In genomic region chr12:113528606-113529005, GRCh38 we compare ENCODE assay signal across 18 cellular contexts. TPM values are rescaled to one million over a fixed set of nuclear protein-coding genes. Genes with fewer than 3 reads are reported as not detected.
DNase-seq lines count a peak whose midpoint lies in the region; ATAC-seq, FAIRE-seq and TF ChIP-seq lines count a peak whose summit lies in the region.
"Had no signal": no experiment of that assay in that cellular context is flagged by ENCODE, and none has a peak within 500 bp of the region (broad histone marks: within the 10 kb centered on the region; RNA-seq: fewer than 3 reads in every experiment).

No MANE protein-coding gene starts in this region.

- intact Hi-C loops in kidney (cut with DNase I) = no loop called here

- peak overlapping the region; percentile 63 for H2BK15ac ChIP-seq in neuronal stem cell (ENCODE audit: low read length)

- no peak overlapping the region for H3K4me3 Mint-ChIP-seq in WTC11
- H3K4me3 Mint-ChIP-seq: CD8-positive, alpha-beta memory T cell; HFFc6 had no signal

- peaks cover 14% of the 10 kb centered on the region for H3K27me3 Mint-ChIP-seq in WTC11 (ENCODE audit: low read depth)

- peak overlapping the region; percentile 50 for H2BK120ac ChIP-seq in neuronal stem cell (ENCODE audit: low read depth, low read length)

- H3K4me1 ChIP-seq in neuronal stem cell (ENCODE audit: control insufficient read depth in 2 of 2, insufficient read depth in 1 of 2, low read depth in 1 of 2, low read length in 2 of 2) (peaks cover 0 to 8% of the 10 kb centered on the region in 2 donors), kidney (ENCODE audit: control insufficient read depth in 1 of 2, insufficient read depth in 1 of 2, low read depth in 1 of 2, low read length in 2 of 2) (no peaks in the 10 kb centered on the region)

- no peak overlapping the region for H2AK5ac ChIP-seq in neuronal stem cell (ENCODE audit: low read depth, low read length)

- no peak overlapping the region for H3K23ac ChIP-seq in neuronal stem cell (ENCODE audit: low read depth, low read length, poor library complexity)

- H2BK12ac ChIP-seq in neuronal stem cell (ENCODE audit: low read length) = peak overlapping the region; percentile 75

- no CpG with 5 or more reads among the region's 10 CpGs for WGBS in neuronal stem cell (ENCODE audit: extremely low coverage in 2 of 2, insufficient read length in 2 of 2, insufficient replicate concordance in 1 of 2), 2 donors

- TF ChIP-seq CTCF in WTC11 (IDR thresholded peaks at IDR 0.05) = no peak
- no peak for TF ChIP-seq CTCF in kidney (IDR thresholded peaks at IDR 0.05; ENCODE audit: borderline replicate concordance, extremely low read depth, insufficient read depth)

- CTCF ChIA-PET in WTC11 (lab: Charles Lee) = interaction anchor here (1.4 kb wide), 1 partner anchor 66 kb away, joined by 5 read pairs; no protein-coding TSS in a partner anchor

- H3K79me1 ChIP-seq in neuronal stem cell (ENCODE audit: low read depth, low read length) = no peaks in the 10 kb centered on the region

- FAIRE-seq in kidney (lab: Jason Lieb, UNC) = no peak
- FAIRE-seq: G401.6, GM12891 had no signal

- no peak overlapping the region for H2BK5ac ChIP-seq in neuronal stem cell (ENCODE audit: low read length)

- POLR2A ChIA-PET in WTC11 (lab: Charles Lee) = no interaction called here

- no peak overlapping the region for H4K8ac ChIP-seq in neuronal stem cell (ENCODE audit: low read depth, low read length)

- no peak overlapping the region for H3K4me3 ChIP-seq in neuronal stem cell (ENCODE audit: low read length in 2 of 2)
- H3K4me3 ChIP-seq in kidney (ENCODE audit: low read length in 2 of 2) = no peak overlapping the region
- H3K4me3 ChIP-seq: BLaER1 had no signal

- H3K18ac ChIP-seq in neuronal stem cell (ENCODE audit: low read length) = peak overlapping the region; percentile 81

- H3K9me3 ChIP-seq in neuronal stem cell (replicated peaks in 1 of 2; ENCODE audit: control insufficient read depth in 2 of 2, insufficient read depth in 1 of 2, low read depth in 1 of 2, low read length in 2 of 2) (no peaks in the 10 kb centered on the region), kidney (ENCODE audit: control insufficient read depth in 1 of 2, low read length in 2 of 2) (peaks cover 0 to 2% of the 10 kb centered on the region in 2 donors)

- H2AFZ ChIP-seq in neuronal stem cell (ENCODE audit: low read length) = no peak overlapping the region

- H3K4me1 Mint-ChIP-seq in WTC11 = peaks cover 24% of the 10 kb centered on the region
- H3K4me1 Mint-ChIP-seq: CD8-positive, alpha-beta memory T cell had no signal

- H3K14ac ChIP-seq in neuronal stem cell (ENCODE audit: low read length) = peak overlapping the region; percentile 65

- H3K27me3 ChIP-seq in neuronal stem cell (ENCODE audit: control insufficient read depth in 3 of 3, insufficient read depth in 3 of 3, low read depth in 1 of 3, low read length in 3 of 3) = peaks cover 0 to 23% (median 0%) of the 10 kb centered on the region in 3 experiments
- H3K27me3 ChIP-seq: BLaER1 had no signal

- H4K91ac ChIP-seq in neuronal stem cell (ENCODE audit: low read depth, low read length, poor library complexity) = no peak overlapping the region

- H3K9ac ChIP-seq in neuronal stem cell (ENCODE audit: low read depth, low read length, poor library complexity) (no peak overlapping the region), kidney (ENCODE audit: low read length in 2 of 2) (no peak overlapping the region)
- H3K9ac ChIP-seq: BLaER1 had no signal

- H3K36me3 Mint-ChIP-seq in WTC11 = peaks cover 18% of the 10 kb centered on the region
- H3K36me3 Mint-ChIP-seq: CD8-positive, alpha-beta memory T cell had no signal

- H3K27ac ChIP-seq in neuronal stem cell (replicated peaks; ENCODE audit: low read length) (no peak overlapping the region), kidney (ENCODE audit: low read depth in 2 of 2, low read length in 2 of 2) (no peak overlapping the region)
- H3K27ac ChIP-seq: BLaER1, HL-60 had no signal

- H3K4ac ChIP-seq in neuronal stem cell (ENCODE audit: low read length) = no peak overlapping the region

- H3K36me3 ChIP-seq in neuronal stem cell (replicated peaks in 1 of 2; ENCODE audit: control insufficient read depth in 2 of 2, insufficient read depth in 2 of 2, low read length in 2 of 2) = no peaks in the 10 kb centered on the region
- no peaks in the 10 kb centered on the region for H3K36me3 ChIP-seq in kidney (ENCODE audit: control insufficient read depth in 1 of 2, insufficient read depth in 2 of 2, low read length in 2 of 2)
- H3K36me3 ChIP-seq: BLaER1 had no signal

- ATAC-seq in WTC11 = peak; percentile 40

- peak; percentile 22 for DNase-seq in NCI-H1092 treated with DMSO at 0.1 percent for 48 hours (lab: John Stamatoyannopoulos, UW)
- DNase-seq in NCI-H1092 (lab: John Stamatoyannopoulos, UW) = no peak
- DNase-seq in NCI-H1105 (lab: John Stamatoyannopoulos, UW) = peak; percentile 34
- DNase-seq in WTC11 (ENCODE audit: low spot score) = peak; percentile 21
- DNase-seq in neuronal stem cell (ENCODE audit: low spot score) = no peak
- DNase-seq in kidney = no peak
- no peak for DNase-seq in stimulated activated CD4-positive, alpha-beta T cell treated with anti-CD3 and anti-CD28 coated beads, Interleukin-12 subunit alpha, Interleukin-12 subunit beta, amount 100 ng/mL, for 4 hours
- DNase-seq: 8988T; AML-193; CD8-positive, alpha-beta memory T cell; DMS79; GOT3; HCEC 1CT; HFFc6 had no signal

- H3K9me3 Mint-ChIP-seq in WTC11 = peaks cover 18% of the 10 kb centered on the region
- H3K9me3 Mint-ChIP-seq: CD8-positive, alpha-beta memory T cell; HFFc6 had no signal

- no peak overlapping the region for H3K27ac Mint-ChIP-seq in WTC11
- H3K27ac Mint-ChIP-seq: CD8-positive, alpha-beta memory T cell; HFFc6 had no signal

- no peak overlapping the region for H3K4me2 ChIP-seq in neuronal stem cell (ENCODE audit: insufficient read depth, low read length, poor library complexity, severe bottlenecking)
- H3K4me2 ChIP-seq: BLaER1 had no signal

TF ChIP-seq in WTC11, 78 proteins besides CTCF, POLR2A, EP300 and RAD21 (continues in another document):
- TF ChIP-seq, protein P1, sequence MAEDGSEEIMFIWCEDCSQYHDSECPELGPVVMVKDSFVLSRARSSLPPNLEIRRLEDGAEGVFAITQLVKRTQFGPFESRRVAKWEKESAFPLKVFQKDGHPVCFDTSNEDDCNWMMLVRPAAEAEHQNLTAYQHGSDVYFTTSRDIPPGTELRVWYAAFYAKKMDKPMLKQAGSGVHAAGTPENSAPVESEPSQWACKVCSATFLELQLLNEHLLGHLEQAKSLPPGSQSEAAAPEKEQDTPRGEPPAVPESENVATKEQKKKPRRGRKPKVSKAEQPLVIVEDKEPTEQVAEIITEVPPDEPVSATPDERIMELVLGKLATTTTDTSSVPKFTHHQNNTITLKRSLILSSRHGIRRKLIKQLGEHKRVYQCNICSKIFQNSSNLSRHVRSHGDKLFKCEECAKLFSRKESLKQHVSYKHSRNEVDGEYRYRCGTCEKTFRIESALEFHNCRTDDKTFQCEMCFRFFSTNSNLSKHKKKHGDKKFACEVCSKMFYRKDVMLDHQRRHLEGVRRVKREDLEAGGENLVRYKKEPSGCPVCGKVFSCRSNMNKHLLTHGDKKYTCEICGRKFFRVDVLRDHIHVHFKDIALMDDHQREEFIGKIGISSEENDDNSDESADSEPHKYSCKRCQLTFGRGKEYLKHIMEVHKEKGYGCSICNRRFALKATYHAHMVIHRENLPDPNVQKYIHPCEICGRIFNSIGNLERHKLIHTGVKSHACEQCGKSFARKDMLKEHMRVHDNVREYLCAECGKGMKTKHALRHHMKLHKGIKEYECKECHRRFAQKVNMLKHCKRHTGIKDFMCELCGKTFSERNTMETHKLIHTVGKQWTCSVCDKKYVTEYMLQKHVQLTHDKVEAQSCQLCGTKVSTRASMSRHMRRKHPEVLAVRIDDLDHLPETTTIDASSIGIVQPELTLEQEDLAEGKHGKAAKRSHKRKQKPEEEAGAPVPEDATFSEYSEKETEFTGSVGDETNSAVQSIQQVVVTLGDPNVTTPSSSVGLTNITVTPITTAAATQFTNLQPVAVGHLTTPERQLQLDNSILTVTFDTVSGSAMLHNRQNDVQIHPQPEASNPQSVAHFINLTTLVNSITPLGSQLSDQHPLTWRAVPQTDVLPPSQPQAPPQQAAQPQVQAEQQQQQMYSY (CRISPR knock-in tag; IDR thresholded peaks at IDR 0.05) = no peak
- no peak for TF ChIP-seq FOXJ3 (CRISPR knock-in tag; IDR thresholded peaks at IDR 0.05; ENCODE audit: borderline replicate concordance)
- no peak for TF ChIP-seq ERG (CRISPR knock-in tag; IDR thresholded peaks at IDR 0.05)
- no peak for TF ChIP-seq HMGXB4 (CRISPR knock-in tag; IDR thresholded peaks at IDR 0.05)

RNA-seq across cellular contexts. Expression of gene LHX5, which starts 56.9 kb away (rescaled TPM):
- total RNA-seq in WTC11 (2021) = 1.5 to 3.0 TPM (median 1.6 TPM) in 3 replicates
- polyA plus RNA-seq in neuronal stem cell (2013, experiment 1 of 2) = 8.4 TPM
- polyA plus RNA-seq in neuronal stem cell (2013, experiment 2 of 2) = 8.3 TPM
- not detected for total RNA-seq in kidney
- polyA plus RNA-seq in kidney (ENCODE audit: insufficient read depth, low read depth, low replicate concordance) = not detected
- total RNA-seq: CD8-positive, alpha-beta memory T cell; HFFc6 had no signal
- polyA plus RNA-seq: CD8-positive, alpha-beta memory T cell had no signal

Comparison
In these comparisons a context has a peak if more than half of its experiments do, and no peak if none do; other contexts are left out.
1. DNase-seq: peak in NCI-H1092 treated with DMSO at 0.1 percent for 48 hours (single experiment), NCI-H1105 (single experiment) and WTC11 (single experiment); none in NCI-H1092 (single experiment), neuronal stem cell (single experiment), kidney (single experiment) and stimulated activated CD4-positive, alpha-beta T cell treated with anti-CD3 and anti-CD28 coated beads, Interleukin-12 subunit alpha, Interleukin-12 subunit beta, amount 100 ng/mL, for 4 hours (single experiment).